Comparison of ENCODE assay signal across 30 cellular contexts in genomic region chr7:123979876-123980275, GRCh38. TPM values are rescaled to one million over a fixed set of nuclear protein-coding genes. Genes with fewer than 3 reads are reported as not detected.
DNase-seq lines count a peak whose midpoint lies in the region; ATAC-seq and TF ChIP-seq lines count a peak whose summit lies in the region.
"Had no signal": no experiment of that assay in that cellular context is flagged by ENCODE, and none has a peak within 500 bp of the region (broad histone marks: within the 10 kb centered on the region; RNA-seq: fewer than 3 reads in every experiment).

No MANE protein-coding gene starts in this region.

- H3K27me3 ChIP-seq in brain microvascular endothelial cell (replicated peaks) (no peaks in the 10 kb centered on the region), hepatocyte (no peaks in the 10 kb centered on the region)
- H3K27me3 ChIP-seq: pancreas, Peyer's patch, upper lobe of right lung had no signal

- H3K27ac ChIP-seq in brain microvascular endothelial cell (no peak overlapping the region), hepatocyte (no peak overlapping the region)
- H3K27ac ChIP-seq: A549, pancreas, Peyer's patch, SK-N-MC, upper lobe of right lung, WERI-Rb-1 had no signal

- TF ChIP-seq CTCF in brain microvascular endothelial cell (IDR thresholded peaks at IDR 0.05; ENCODE audit: low read depth, low read length, missing control alignments): no peak
- no peak for TF ChIP-seq CTCF in hepatocyte (IDR thresholded peaks at IDR 0.05; ENCODE audit: poor library complexity)

- H2AFZ ChIP-seq in hepatocyte: no peak overlapping the region

- no peak overlapping the region for H3K4me2 ChIP-seq in hepatocyte
- H3K4me2 ChIP-seq: A549 had no signal

- no peak for ATAC-seq in activated CD8-positive, alpha-beta memory T cell treated with anti-CD3 and anti-CD28 coated beads, Interleukin-2, amount 10 ng/mL, durations not matched to agents 7 days and 5 days
- ATAC-seq in HG02678 (IDR thresholded peaks at IDR 0.05; ENCODE audit: unreplicated experiment): no peak
- ATAC-seq: A549; activated naive CD8-positive, alpha-beta T cell treated with anti-CD3 and anti-CD28 coated beads, Interleukin-2, amount 50 U/mL, for 24 hours; activated T-helper 17 cell treated with anti-CD3 and anti-CD28 coated beads, Interleukin-2, amount 50 U/mL, for 72 hours; left lobe of liver; natural killer cell treated with Interleukin-12 subunit alpha and Interleukin-12 subunit beta and Interleukin-15 and Interleukin-18, amount 100 ng/mL, for 72 hours; pancreas; sciatic nerve; upper lobe of right lung had no signal

- no peaks in the 10 kb centered on the region for H3K27me3 Mint-ChIP-seq in activated CD8-positive, alpha-beta memory T cell treated with anti-CD3 and anti-CD28 coated beads, Interleukin-2, amount 10 ng/mL, durations not matched to agents 7 days and 5 days
- H3K27me3 Mint-ChIP-seq: activated naive CD8-positive, alpha-beta T cell treated with anti-CD3 and anti-CD28 coated beads, Interleukin-2, amount 50 U/mL, for 24 hours; natural killer cell treated with Interleukin-12 subunit alpha and Interleukin-12 subunit beta and Interleukin-15 and Interleukin-18, amount 100 ng/mL, for 72 hours had no signal

- H3K4me3 ChIP-seq in brain microvascular endothelial cell (ENCODE audit: low read depth, low read length) (no peak overlapping the region), hepatocyte (no peak overlapping the region)
- H3K4me3 ChIP-seq: A549, pancreas, Peyer's patch, SK-N-MC, upper lobe of right lung had no signal

- H3K36me3 ChIP-seq in brain microvascular endothelial cell (replicated peaks) (no peaks in the 10 kb centered on the region), hepatocyte (replicated peaks; ENCODE audit: insufficient read depth, low read depth) (no peaks in the 10 kb centered on the region)
- H3K36me3 ChIP-seq: pancreas, Peyer's patch, upper lobe of right lung, WERI-Rb-1 had no signal

- H4K20me1 ChIP-seq in hepatocyte (ENCODE audit: insufficient read depth, poor library complexity, severe bottlenecking): no peaks in the 10 kb centered on the region

- no peaks in the 10 kb centered on the region for H3K9me3 Mint-ChIP-seq in activated CD8-positive, alpha-beta memory T cell treated with anti-CD3 and anti-CD28 coated beads, Interleukin-2, amount 10 ng/mL, durations not matched to agents 7 days and 5 days (ENCODE audit: low read depth)
- H3K9me3 Mint-ChIP-seq: T-helper 2 cell treated with Interferon-gamma antibody and Interleukin-4, amounts not matched to agents 5 μg/mL and 100 μg/mL, for 36 hours had no signal

- CTCF ChIA-PET in activated CD8-positive, alpha-beta memory T cell treated with anti-CD3 and anti-CD28 coated beads, Interleukin-2, amount 10 ng/mL, durations not matched to agents 7 days and 5 days (lab: Charles Lee): no interaction called here

- no peaks in the 10 kb centered on the region for H3K9me3 ChIP-seq in hepatocyte (ENCODE audit: low read depth)
- H3K9me3 ChIP-seq: A549, pancreas, Peyer's patch, upper lobe of right lung had no signal

- H3K4me1 ChIP-seq in hepatocyte (ENCODE audit: insufficient read depth): no peaks in the 10 kb centered on the region
- H3K4me1 ChIP-seq: A549, pancreas, Peyer's patch, upper lobe of right lung had no signal

- H3K79me2 ChIP-seq in hepatocyte: no peaks in the 10 kb centered on the region

- H3K9me2 ChIP-seq in hepatocyte (replicated peaks; ENCODE audit: insufficient read depth): no peaks in the 10 kb centered on the region

- no peaks in the 10 kb centered on the region for H3K4me1 Mint-ChIP-seq in activated CD8-positive, alpha-beta memory T cell treated with anti-CD3 and anti-CD28 coated beads, Interleukin-2, amount 10 ng/mL, durations not matched to agents 7 days and 5 days
- H3K4me1 Mint-ChIP-seq: activated naive CD8-positive, alpha-beta T cell treated with anti-CD3 and anti-CD28 coated beads, Interleukin-2, amount 50 U/mL, for 24 hours; activated T-helper 17 cell treated with anti-CD3 and anti-CD28 coated beads, Interleukin-2, amount 50 U/mL, for 72 hours had no signal

- no peak overlapping the region for H3K4me3 Mint-ChIP-seq in activated CD8-positive, alpha-beta memory T cell treated with anti-CD3 and anti-CD28 coated beads, Interleukin-2, amount 10 ng/mL, durations not matched to agents 7 days and 5 days
- H3K4me3 Mint-ChIP-seq: activated naive CD8-positive, alpha-beta T cell treated with anti-CD3 and anti-CD28 coated beads, Interleukin-2, amount 50 U/mL, for 24 hours; activated T-helper 17 cell treated with anti-CD3 and anti-CD28 coated beads, Interleukin-2, amount 50 U/mL, for 72 hours; natural killer cell treated with Interleukin-12 subunit alpha and Interleukin-12 subunit beta and Interleukin-15 and Interleukin-18, amount 100 ng/mL, for 72 hours; T-helper 2 cell treated with Interferon-gamma antibody and Interleukin-4, amounts not matched to agents 5 μg/mL and 100 μg/mL, for 36 hours had no signal

- peak; percentile 60 for DNase-seq in A172 (ENCODE audit: low spot score)
- DNase-seq in M059J (ENCODE audit: low read depth): peak; percentile 19
- peak; percentile 59 for DNase-seq in brain microvascular endothelial cell
- peak; percentile 10 for DNase-seq in hepatocyte (ENCODE audit: low spot score)
- no peak for DNase-seq in NCI-H526 treated with DMSO at 0.1 percent for 48 hours (lab: John Stamatoyannopoulos, UW)
- no peak for DNase-seq in NCI-H1417 (lab: John Stamatoyannopoulos, UW)
- no peak for DNase-seq in activated CD8-positive, alpha-beta memory T cell treated with anti-CD3 and anti-CD28 coated beads, Interleukin-2, amount 10 ng/mL, durations not matched to agents 7 days and 5 days
- DNase-seq: activated CD4-positive, alpha-beta T cell treated with anti-CD3 and anti-CD28 coated beads, Interleukin-2, amount 50 U/mL, for 1 hour; activated naive CD8-positive, alpha-beta T cell treated with anti-CD3 and anti-CD28 coated beads, Interleukin-2, amount 50 U/mL, for 24 hours; central memory CD4-positive, alpha-beta T cell; COR-L47; NCI-H1436; NCI-H510A; NK-92 treated with Interleukin-12 subunit alpha and Interleukin-12 subunit beta, amount 100 ng/mL, for 24 hours; pancreas; Peyer's patch; stimulated activated CD8-positive, alpha-beta memory T cell treated with anti-CD3 and anti-CD28 coated beads, Interleukin-4, amount 100 ng/mL, for 48 hours; upper lobe of right lung; WERI-Rb-1 had no signal

- no peak overlapping the region for H3K27ac Mint-ChIP-seq in activated CD8-positive, alpha-beta memory T cell treated with anti-CD3 and anti-CD28 coated beads, Interleukin-2, amount 10 ng/mL, durations not matched to agents 7 days and 5 days
- H3K27ac Mint-ChIP-seq: activated naive CD8-positive, alpha-beta T cell treated with anti-CD3 and anti-CD28 coated beads, Interleukin-2, amount 50 U/mL, for 24 hours; activated T-helper 17 cell treated with anti-CD3 and anti-CD28 coated beads, Interleukin-2, amount 50 U/mL, for 72 hours; natural killer cell treated with Interleukin-12 subunit alpha and Interleukin-12 subunit beta and Interleukin-15 and Interleukin-18, amount 100 ng/mL, for 72 hours; T-helper 2 cell treated with Interferon-gamma antibody and Interleukin-4, amounts not matched to agents 5 μg/mL and 100 μg/mL, for 36 hours had no signal

- in situ Hi-C loops in brain microvascular endothelial cell (cut with HindIII; ENCODE audit: low pct_ligation_motif_present, low sequenced_read_pairs): no loop called here

- H3K36me3 Mint-ChIP-seq in activated CD8-positive, alpha-beta memory T cell treated with anti-CD3 and anti-CD28 coated beads, Interleukin-2, amount 10 ng/mL, durations not matched to agents 7 days and 5 days: no peaks in the 10 kb centered on the region
- H3K36me3 Mint-ChIP-seq: natural killer cell treated with Interleukin-12 subunit alpha and Interleukin-12 subunit beta and Interleukin-15 and Interleukin-18, amount 100 ng/mL, for 72 hours had no signal

RNA-seq across cellular contexts. Expression of gene TMEM229A, which starts 53.0 kb away (rescaled TPM):
- not detected in 2 replicates for total RNA-seq in A172 (2014; rRNA removed; shearing (Covaris generic))
- not detected in 2 replicates for total RNA-seq in M059J (2014; rRNA removed; shearing (Covaris generic))
- total RNA-seq in hepatocyte: 0.17 and 1.3 TPM in 2 replicates
- 0.35 TPM in 1 of 2 replicates, not detected in the other for polyA plus RNA-seq in hepatocyte
- not detected for total RNA-seq in activated CD8-positive, alpha-beta memory T cell treated with anti-CD3 and anti-CD28 coated beads, Interleukin-2, amount 10 ng/mL, durations not matched to agents 7 days and 5 days
- total RNA-seq: activated T-helper 17 cell treated with anti-CD3 and anti-CD28 coated beads, Interleukin-2, amount 50 U/mL, for 72 hours; glomerular endothelial cell; left lobe of liver; natural killer cell treated with Interleukin-12 subunit alpha and Interleukin-12 subunit beta and Interleukin-15 and Interleukin-18, amount 100 ng/mL, for 72 hours; upper lobe of right lung had no signal
- polyA plus RNA-seq: A549, BJ, esophagus had no signal

RNA-seq across cellular contexts. Expression of gene SPAM1, which starts 54.8 kb away (rescaled TPM):
- not detected in 2 replicates for total RNA-seq in A172 (2014; rRNA removed; shearing (Covaris generic))
- not detected in 2 replicates for total RNA-seq in M059J (2014; rRNA removed; shearing (Covaris generic))
- total RNA-seq in hepatocyte: 0.28 TPM in 1 of 2 replicates, not detected in the other
- not detected in 2 replicates for polyA plus RNA-seq in hepatocyte
- total RNA-seq in activated CD8-positive, alpha-beta memory T cell treated with anti-CD3 and anti-CD28 coated beads, Interleukin-2, amount 10 ng/mL, durations not matched to agents 7 days and 5 days: not detected
- total RNA-seq: activated T-helper 17 cell treated with anti-CD3 and anti-CD28 coated beads, Interleukin-2, amount 50 U/mL, for 72 hours; glomerular endothelial cell; left lobe of liver; natural killer cell treated with Interleukin-12 subunit alpha and Interleukin-12 subunit beta and Interleukin-15 and Interleukin-18, amount 100 ng/mL, for 72 hours; pancreas; sciatic nerve; upper lobe of right lung had no signal
- polyA plus RNA-seq: A549, BJ, esophagus had no signal

Comparison
In these comparisons a context has a peak if more than half of its experiments do, and no peak if none do; other contexts are left out.
1. DNase-seq: peak in A172 (single experiment), M059J (single experiment), brain microvascular endothelial cell (single experiment) and hepatocyte (single experiment); none in NCI-H526 treated with DMSO at 0.1 percent for 48 hours (single experiment), NCI-H1417 (0 of 3) and activated CD8-positive, alpha-beta memory T cell treated with anti-CD3 and anti-CD28 coated beads, Interleukin-2, amount 10 ng/mL, durations not matched to agents 7 days and 5 days (single experiment).